ENCODE assay signal across 9 cellular contexts in the genomic region with DNA sequence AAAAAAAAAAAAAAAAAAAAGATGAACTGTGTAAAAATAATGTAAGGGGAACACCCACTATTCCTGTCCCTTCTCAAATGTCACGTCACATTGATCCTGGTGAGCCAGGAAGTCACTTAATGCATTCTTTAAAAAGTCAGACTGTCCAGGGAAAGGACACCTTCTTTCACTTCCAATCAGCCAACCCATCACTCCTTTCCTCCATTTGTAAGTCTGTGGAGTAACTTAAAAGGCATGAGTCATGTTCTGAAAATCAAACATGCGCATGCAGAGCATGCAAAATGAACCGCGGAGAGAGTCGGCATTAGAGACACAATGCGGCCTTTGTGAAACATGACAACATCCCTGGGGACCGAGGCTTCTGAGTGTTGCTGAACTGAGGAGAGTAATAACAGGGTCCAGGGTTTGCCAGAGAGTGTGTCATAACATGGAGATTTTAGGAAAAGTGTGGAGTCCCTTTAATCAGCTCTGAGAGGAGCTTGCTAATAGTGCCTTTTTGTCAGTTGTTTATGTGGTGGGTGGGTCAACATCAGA.
A peak's percentile ranks its signal among the peaks of the same experiment; 100 is the strongest.
DNase-seq lines count a peak whose midpoint lies in the region; ATAC-seq lines count a peak whose summit lies in the region.
"Had no signal": no experiment of that assay in that cellular context is flagged by ENCODE, and none has a peak within 500 bp of the region (broad histone marks: within the 10 kb centered on the region; RNA-seq: fewer than 3 reads in every experiment).

No MANE protein-coding gene starts in this region.

- H3K4me1 Mint-ChIP-seq in T-helper 17 cell = peaks cover 5% of the 10 kb centered on the region
- H3K4me1 Mint-ChIP-seq: activated naive CD4-positive, alpha-beta T cell treated with anti-CD3 and anti-CD28 coated beads, Interleukin-2, amount 50 U/mL, for 24 hours had no signal

- DNase-seq in DMS 273 (lab: John Stamatoyannopoulos, UW; ENCODE audit: unreplicated experiment) (peak; percentile 57), M059J (ENCODE audit: low read depth) (peak; percentile 9), ecto neural progenitor cell (ENCODE audit: low spot score) (peak; percentile 72), middle frontal gyrus (ENCODE audit: extremely low spot score, low spot score) (peak; percentile 79), T-helper 17 cell (no peak), activated gamma-delta T cell (lab: John Stamatoyannopoulos, UW) (no peak)
- no peak for DNase-seq in activated CD4-positive, alpha-beta T cell treated with anti-CD3 and anti-CD28 coated beads, Interleukin-2, amount 50 U/mL, for 1 hour

- H3K27me3 Mint-ChIP-seq in T-helper 17 cell = peaks cover 17% of the 10 kb centered on the region

- ATAC-seq in GM21723 (IDR thresholded peaks at IDR 0.05; ENCODE audit: unreplicated experiment) (peak; percentile 89), T-helper 17 cell (no peak)

- H3K4me3 Mint-ChIP-seq in T-helper 17 cell = no peak overlapping the region
- H3K4me3 Mint-ChIP-seq: activated naive CD4-positive, alpha-beta T cell treated with anti-CD3 and anti-CD28 coated beads, Interleukin-2, amount 50 U/mL, for 24 hours had no signal

- no peaks in the 10 kb centered on the region for H3K9me3 ChIP-seq in T-helper 17 cell (ENCODE audit: control insufficient read depth, low read length, poor library complexity, severe bottlenecking)

- H3K36me3 Mint-ChIP-seq in T-helper 17 cell (ENCODE audit: low read depth) = no peaks in the 10 kb centered on the region
- H3K36me3 Mint-ChIP-seq: activated naive CD4-positive, alpha-beta T cell treated with anti-CD3 and anti-CD28 coated beads, Interleukin-2, amount 50 U/mL, for 24 hours had no signal

- no peak overlapping the region for H3K27ac Mint-ChIP-seq in T-helper 17 cell
- H3K27ac Mint-ChIP-seq: activated naive CD4-positive, alpha-beta T cell treated with anti-CD3 and anti-CD28 coated beads, Interleukin-2, amount 50 U/mL, for 24 hours had no signal

Comparison
In these comparisons a context has a peak if more than half of its experiments do, and no peak if none do; other contexts are left out.
1. DNase-seq: peak in DMS 273 (single experiment), M059J (single experiment), ecto neural progenitor cell (single experiment) and middle frontal gyrus (single experiment); none in activated CD4-positive, alpha-beta T cell treated with anti-CD3 and anti-CD28 coated beads, Interleukin-2, amount 50 U/mL, for 1 hour (single experiment), T-helper 17 cell (0 of 3) and activated gamma-delta T cell (single experiment).